1 cellular context compared by ENCODE assay signal in genomic region chr19:2303209-2303798, GRCh38.
TF ChIP-seq lines count a peak whose summit lies in the region.

No MANE protein-coding gene starts in this region.

TF ChIP-seq in IMR-90, 13 proteins besides CTCF, POLR2A, EP300 and RAD21:
- TF ChIP-seq RFX5 (IDR thresholded peaks at IDR 0.05; ENCODE audit: low read depth, low read length) (no peak), BHLHE40 (IDR thresholded peaks at IDR 0.05; ENCODE audit: low read depth, low read length) (no peak)
